8 cellular contexts compared by ENCODE assay signal in the genomic region with DNA sequence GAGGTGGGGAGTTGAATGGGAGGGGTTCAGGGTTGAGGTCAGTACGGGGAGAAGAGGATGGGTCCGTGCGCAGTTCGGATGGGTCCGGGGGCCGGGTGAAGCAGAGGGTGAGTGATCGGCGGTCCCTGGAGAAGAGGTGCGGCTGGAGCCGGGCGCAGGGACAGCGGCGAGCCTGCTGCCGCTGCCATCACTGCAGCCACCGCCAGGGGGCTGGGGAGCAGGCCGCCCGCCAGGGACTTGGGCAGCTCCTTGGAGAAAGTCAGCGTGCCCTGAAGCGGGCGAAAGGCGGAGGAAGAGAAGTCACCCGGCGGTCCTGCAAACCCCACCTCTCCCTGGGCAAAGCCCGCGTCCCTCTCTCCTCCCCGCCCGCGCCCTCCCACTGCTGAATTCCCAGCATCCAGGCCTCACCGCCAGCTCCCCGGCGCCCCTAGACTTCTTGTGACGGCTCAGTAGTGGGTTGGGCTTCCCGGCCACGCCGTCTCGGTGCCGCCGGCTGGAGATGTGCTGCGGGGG. TPM values are rescaled to one million over a fixed set of nuclear protein-coding genes. Genes with fewer than 3 reads are reported as not detected.
A peak's percentile ranks its signal among the peaks of the same experiment; 100 is the strongest.
DNase-seq lines count a peak whose midpoint lies in the region; ATAC-seq and TF ChIP-seq lines count a peak whose summit lies in the region.

No MANE protein-coding gene starts in this region.

- no peak overlapping the region for H3K4ac ChIP-seq in IMR-90 (ENCODE audit: low read depth, low read length)

- intact Hi-C loops in IMR-90 (cut with micrococcal nuclease), result loop anchor here (1.0 kb wide), 3 partner anchors 9 to 69 kb away; no protein-coding TSS in a partner anchor
- intact Hi-C loops in ascending aorta (cut with DNase I), result loop anchor here (1.0 to 2.0 kb wide), 2 partner anchors 9 to 69 kb away; no protein-coding TSS in a partner anchor

- H4K5ac ChIP-seq in IMR-90 (ENCODE audit: low read depth, low read length), result no peak overlapping the region

- H3K9me1 ChIP-seq in IMR-90 (ENCODE audit: insufficient read depth, low read length), result no peaks in the 10 kb centered on the region; the same call in 1 of the 2 replicates

- no peaks in the 10 kb centered on the region for H3K9me3 ChIP-seq in IMR-90 (ENCODE audit: control insufficient read depth, insufficient read depth, low read length)
- no peaks in the 10 kb centered on the region for H3K9me3 ChIP-seq in ascending aorta
- H3K9me3 ChIP-seq in hepatocyte (ENCODE audit: low read depth), result no peaks in the 10 kb centered on the region

- H3K27ac ChIP-seq in IMR-90 (ENCODE audit: insufficient read depth, low read length) (no peak overlapping the region), ascending aorta (peak overlapping the region; percentile 52 to 60), hepatocyte (peak overlapping the region; percentile 63)

- H3K14ac ChIP-seq in IMR-90 (replicated peaks; ENCODE audit: low read depth, low read length), result no peak overlapping the region

- no peaks in the 10 kb centered on the region for H3K9me2 ChIP-seq in hepatocyte (replicated peaks; ENCODE audit: insufficient read depth)

- no peaks in the 10 kb centered on the region for H3K79me2 ChIP-seq in hepatocyte

- POLR2A ChIA-PET in IMR-90 (lab: Charles Lee; ENCODE audit: unreplicated experiment), result interaction anchor here (1.0 kb wide), 1 partner anchor 10 kb away, joined by 4 read pairs; no protein-coding TSS in a partner anchor

- 3% methylated on average over 11 of the region's 39 CpGs; no CpG with 5 or more reads in 1 of the 2 experiments for WGBS in IMR-90 (ENCODE audit: extremely low coverage in 2 of 2, insufficient read length in 1 of 2), 2 experiments
- 10% methylated on average over 20 of the region's 39 CpGs for WGBS in hepatocyte (ENCODE audit: low lambda C conversion rate, missing lambda C conversion rate)

- H2AFZ ChIP-seq in IMR-90 (replicated peaks; ENCODE audit: low read length, poor library complexity) (peak overlapping the region; percentile 88), hepatocyte (peak overlapping the region; percentile 40)

- H3K4me2 ChIP-seq in IMR-90 (ENCODE audit: low read depth, low read length) (peak overlapping the region; percentile 80; the same call in 1 of the 2 replicates), hepatocyte (peak overlapping the region; percentile 90)

- TF ChIP-seq CTCF in IMR-90 (conservative IDR thresholded peaks at IDR 0.05; ENCODE audit: low read depth, low read length) (peak; percentile 96), ascending aorta (IDR thresholded peaks at IDR 0.05) (peak; percentile 91 to 98 (median 98)), hepatocyte (IDR thresholded peaks at IDR 0.05; ENCODE audit: poor library complexity) (peak; percentile 83)

- H2BK120ac ChIP-seq in IMR-90 (ENCODE audit: low read depth, low read length), result no peak overlapping the region

- H3K56ac ChIP-seq in IMR-90 (ENCODE audit: extremely low read depth, insufficient read depth, low read length), result no peak overlapping the region

- H3K79me1 ChIP-seq in IMR-90 (ENCODE audit: low read depth in 1 of 2, low read length in 2 of 2), result no peaks in the 10 kb centered on the region

- peak; percentile 86 for ATAC-seq in IMR-90 (ENCODE audit: low read depth)
- ATAC-seq in HG03442 (IDR thresholded peaks at IDR 0.05; ENCODE audit: unreplicated experiment), result no peak

- DNase-seq in Daoy (ENCODE audit: low read depth) (peak; percentile 90), IMR-90 (peak; percentile 77), ascending aorta (ENCODE audit: low spot score in 2 of 2) (peak in 1 of 2 donors; percentile 89), hepatocyte (ENCODE audit: low spot score) (peak; percentile 90), pulmonary artery endothelial cell (ENCODE audit: low read depth, low spot score) (peak; percentile 43), NCI-H2081 treated with DMSO at 0.1 percent for 48 hours (lab: John Stamatoyannopoulos, UW) (no peak)
- DNase-seq in activated CD4-positive, alpha-beta T cell treated with anti-CD3 and anti-CD28 coated beads, Interleukin-2, amount 50 U/mL, for 1 hour, result no peak

- H2BK5ac ChIP-seq in IMR-90 (ENCODE audit: low read depth, low read length, poor library complexity, severe bottlenecking), result no peak overlapping the region

- H4K20me1 ChIP-seq in IMR-90 (ENCODE audit: insufficient read depth, low read length) (no peaks in the 10 kb centered on the region), hepatocyte (ENCODE audit: insufficient read depth, poor library complexity, severe bottlenecking) (no peaks in the 10 kb centered on the region)

- in situ Hi-C loops in IMR-90 (cut with MboI; ENCODE audit: low sequenced_read_pairs), result loop anchor here (10.0 kb wide), 1 partner anchor 375 kb away; no protein-coding TSS in a partner anchor

- dilution Hi-C loops in IMR-90 (cut with HindIII; ENCODE audit: low sequenced_read_pairs, unreplicated experiment), result no loop called here

- peak overlapping the region; percentile 25; the same call in 1 of the 2 replicates for H3K4me3 ChIP-seq in IMR-90 (ENCODE audit: insufficient read depth, low read depth, low read length)
- H3K4me3 ChIP-seq in ascending aorta, result peak overlapping the region; percentile 43 to 65
- no peak overlapping the region for H3K4me3 ChIP-seq in hepatocyte

- H3K27me3 ChIP-seq in IMR-90 (ENCODE audit: control insufficient read depth, insufficient read depth, low read length) (no peaks in the 10 kb centered on the region), ascending aorta (no peaks in the 10 kb centered on the region), hepatocyte (no peaks in the 10 kb centered on the region)

- TF ChIP-seq POLR2A in IMR-90 (IDR thresholded peaks at IDR 0.05; ENCODE audit: low read depth, low read length), result no peak

- H3K4me1 ChIP-seq in IMR-90 (ENCODE audit: control insufficient read depth, insufficient read depth, low read length), result peaks cover 10% of the 10 kb centered on the region; the same call in 1 of the 2 replicates
- H3K4me1 ChIP-seq in ascending aorta, result peaks cover 4 to 22% of the 10 kb centered on the region in 2 donors
- H3K4me1 ChIP-seq in hepatocyte (ENCODE audit: insufficient read depth), result peaks cover 24% of the 10 kb centered on the region

- peak; percentile 82 for TF ChIP-seq RAD21 in IMR-90 (IDR thresholded peaks at IDR 0.05; ENCODE audit: low read length)

- no peak overlapping the region for H4K91ac ChIP-seq in IMR-90 (ENCODE audit: insufficient read depth, low read depth, low read length)

- H2AK5ac ChIP-seq in IMR-90 (ENCODE audit: low read depth, low read length), result no peak overlapping the region

- CTCF ChIA-PET in IMR-90 (lab: Yijun Ruan, JAX), result interaction anchor here (0.6 to 1.8 kb wide), 14 partner anchors 9 to 723 kb away, joined by 3 to 10 read pairs (median 4); no protein-coding TSS in a partner anchor

- H3K18ac ChIP-seq in IMR-90 (ENCODE audit: low read depth, low read length), result no peak overlapping the region

- H3K9ac ChIP-seq in IMR-90 (ENCODE audit: low read depth, low read length), result peak overlapping the region; percentile 61; the same call in 1 of the 2 replicates

- H3K36me3 ChIP-seq in IMR-90 (ENCODE audit: control insufficient read depth, insufficient read depth, low read length), result peaks cover 1% of the 10 kb centered on the region; the same call in 1 of the 2 replicates
- peaks cover 0 to 4% of the 10 kb centered on the region in 2 donors for H3K36me3 ChIP-seq in ascending aorta
- no peaks in the 10 kb centered on the region for H3K36me3 ChIP-seq in hepatocyte (replicated peaks; ENCODE audit: insufficient read depth, low read depth)

- no peak overlapping the region for H2BK20ac ChIP-seq in IMR-90 (ENCODE audit: low read depth, low read length)

- no peak overlapping the region; a peak in 1 of 4 replicates for H4K8ac ChIP-seq in IMR-90 (ENCODE audit: low read depth in 2 of 2, low read length in 2 of 2)

- no TSS peak for BruUV-seq in IMR-90 (replicated peaks; lab: Mats Ljungman, UMichigan)

- H2AK9ac ChIP-seq in IMR-90 (replicated peaks; ENCODE audit: low read depth, low read length, poor library complexity), result no peak overlapping the region

- no peak overlapping the region for H2BK15ac ChIP-seq in IMR-90 (ENCODE audit: low read depth, low read length)

- H3K23ac ChIP-seq in IMR-90 (ENCODE audit: low read depth, low read length), result no peak overlapping the region

RNA-seq across cellular contexts. Expression of gene GPR84, which starts 6.0 kb away (rescaled TPM):
- total RNA-seq in Daoy (2014; rRNA removed; shearing (Covaris generic)), result not detected in 2 replicates
- total RNA-seq in IMR-90 (2012; rRNA removed), result not detected in 2 replicates
- not detected in 2 replicates for polyA plus RNA-seq in IMR-90 (2012; rRNA removed)
- 0.02 TPM in 1 of 2 replicates, not detected in the other for polyA plus RNA-seq in IMR-90 (2012; cell fraction: cytosol; rRNA removed)
- 0.19 and 0.36 TPM in 2 replicates for polyA plus RNA-seq in IMR-90 (2012; cell fraction: nucleus; rRNA removed; ENCODE audit: low replicate concordance)
- total RNA-seq in ascending aorta, result not detected
- 0.07 TPM in 1 of 2 replicates, not detected in the other for total RNA-seq in hepatocyte
- not detected in 2 replicates for polyA plus RNA-seq in hepatocyte
- total RNA-seq in pulmonary artery endothelial cell, result not detected in 2 replicates

RNA-seq across cellular contexts. Expression of gene ZNF385A, which starts 14.3 kb away (rescaled TPM):
- 0.34 TPM in 1 of 2 replicates, not detected in the other for total RNA-seq in Daoy (2014; rRNA removed; shearing (Covaris generic))
- total RNA-seq in IMR-90 (2012; rRNA removed), result 0.28 and 0.36 TPM in 2 replicates
- 2.5 and 2.9 TPM in 2 replicates for polyA plus RNA-seq in IMR-90 (2012; rRNA removed)
- polyA plus RNA-seq in IMR-90 (2012; cell fraction: cytosol; rRNA removed), result 3.1 and 5.4 TPM in 2 replicates
- polyA plus RNA-seq in IMR-90 (2012; cell fraction: nucleus; rRNA removed; ENCODE audit: low replicate concordance), result 3.7 and 8.0 TPM in 2 replicates
- 53.2 TPM for total RNA-seq in ascending aorta
- total RNA-seq in hepatocyte, result 2.2 and 5.6 TPM in 2 replicates
- 4.2 and 4.6 TPM in 2 replicates for polyA plus RNA-seq in hepatocyte
- total RNA-seq in pulmonary artery endothelial cell, result 0.74 and 0.79 TPM in 2 replicates

RNA-seq across cellular contexts. Expression of gene COPZ1, which starts 45.3 kb away (rescaled TPM):
- total RNA-seq in Daoy (2014; rRNA removed; shearing (Covaris generic)), result 116 and 151 TPM in 2 replicates
- 262 and 382 TPM in 2 replicates for total RNA-seq in IMR-90 (2012; rRNA removed)
- polyA plus RNA-seq in IMR-90 (2012; rRNA removed), result 157 and 187 TPM in 2 replicates
- polyA plus RNA-seq in IMR-90 (2012; cell fraction: cytosol; rRNA removed), result 73.8 and 80.0 TPM in 2 replicates
- 22.8 and 109 TPM in 2 replicates for polyA plus RNA-seq in IMR-90 (2012; cell fraction: nucleus; rRNA removed; ENCODE audit: low replicate concordance)
- 60.3 TPM for total RNA-seq in ascending aorta
- 164 and 220 TPM in 2 replicates for total RNA-seq in hepatocyte
- 207 and 224 TPM in 2 replicates for polyA plus RNA-seq in hepatocyte
- 108 and 131 TPM in 2 replicates for total RNA-seq in pulmonary artery endothelial cell

RNA-seq across cellular contexts. Expression of gene ITGA5, which starts 48.8 kb away (rescaled TPM):
- total RNA-seq in Daoy (2014; rRNA removed; shearing (Covaris generic)), result 91.0 and 107 TPM in 2 replicates
- 144 and 159 TPM in 2 replicates for total RNA-seq in IMR-90 (2012; rRNA removed)
- 254 and 259 TPM in 2 replicates for polyA plus RNA-seq in IMR-90 (2012; rRNA removed)
- polyA plus RNA-seq in IMR-90 (2012; cell fraction: cytosol; rRNA removed), result 136 and 185 TPM in 2 replicates
- 196 and 225 TPM in 2 replicates for polyA plus RNA-seq in IMR-90 (2012; cell fraction: nucleus; rRNA removed; ENCODE audit: low replicate concordance)
- total RNA-seq in ascending aorta, result 973 TPM
- 31.3 and 45.7 TPM in 2 replicates for total RNA-seq in hepatocyte
- polyA plus RNA-seq in hepatocyte, result 53.6 and 57.2 TPM in 2 replicates
- total RNA-seq in pulmonary artery endothelial cell, result 848 and 1,153 TPM in 2 replicates

Comparison
In these comparisons a context has a peak if more than half of its experiments do, and no peak if none do; other contexts are left out.
1. DNase-seq: peak in Daoy (single experiment), IMR-90 (single experiment), hepatocyte (single experiment) and pulmonary artery endothelial cell (single experiment); none in NCI-H2081 treated with DMSO at 0.1 percent for 48 hours (single experiment) and activated CD4-positive, alpha-beta T cell treated with anti-CD3 and anti-CD28 coated beads, Interleukin-2, amount 50 U/mL, for 1 hour (single experiment).
2. Peak in every context shown above with its lines, with median percentiles within 50 percentile points of each other: CTCF ChIP-seq.